In genomic region chr2:191245046-191245868, GRCh38 we compare ENCODE assay signal across 8 cellular contexts. TPM values are rescaled to one million over a fixed set of nuclear protein-coding genes. Genes with fewer than 3 reads are reported as not detected.
DNase-seq lines count a peak whose midpoint lies in the region; ATAC-seq and FAIRE-seq lines count a peak whose summit lies in the region.

TSS of gene MYO1B (plus strand) at chr2:191245404. CDS start at chr2:191276896, 31,492 bp downstream.

- H3K4me1 ChIP-seq in effector memory CD4-positive, alpha-beta T cell (ENCODE audit: control insufficient read depth, insufficient read depth, low read length, poor library complexity, severe bottlenecking): no peaks in the 10 kb centered on the region
- peaks cover 15% of the 10 kb centered on the region for H3K4me1 ChIP-seq in mesendoderm (ENCODE audit: control insufficient read depth, low read depth, low read length)

- H3K79me2 ChIP-seq in mesendoderm (ENCODE audit: control insufficient read depth, insufficient read depth, low read length): peaks cover 38% of the 10 kb centered on the region

- H2BK15ac ChIP-seq in mesendoderm (replicated peaks; ENCODE audit: low read depth): no peak within 1 kb of the TSS

- peak within 1 kb of the TSS; percentile 85 for H2BK5ac ChIP-seq in mesendoderm (ENCODE audit: low read length)

- H4K8ac ChIP-seq in mesendoderm (ENCODE audit: low read depth, low read length): no peak within 1 kb of the TSS

- no peak within 1 kb of the TSS for H4K5ac ChIP-seq in mesendoderm (ENCODE audit: low read length)

- peak within 1 kb of the TSS; percentile 89 for H3K18ac ChIP-seq in mesendoderm (ENCODE audit: low read length)

- DNase-seq in GM18507 (ENCODE audit: extremely low spot score, insufficient read length, low read depth) (peak; percentile 5), NCI-H2227 (lab: John Stamatoyannopoulos, UW; ENCODE audit: unreplicated experiment) (peak; percentile 86), mesendoderm (peak; percentile 92), cerebellar cortex (ENCODE audit: low spot score) (no peak)
- DNase-seq in activated CD4-positive, alpha-beta T cell treated with anti-CD3 and anti-CD28 coated beads, Interleukin-2, amount 50 U/mL, for 4 hours: peak; percentile 22 to 27
- peak; percentile 10 to 17 (median 10) for DNase-seq in effector memory CD4-positive, alpha-beta T cell
- DNase-seq in stimulated activated CD8-positive, alpha-beta memory T cell treated with anti-CD3 and anti-CD28 coated beads, Interleukin-4, amount 100 ng/mL, for 48 hours: peak; percentile 72

- no peak for FAIRE-seq in GM18507 (lab: Jason Lieb, UNC)

- no peak within 1 kb of the TSS for H3K27ac ChIP-seq in effector memory CD4-positive, alpha-beta T cell (ENCODE audit: insufficient read depth, low read length, poor library complexity, severe bottlenecking)
- peak within 1 kb of the TSS; percentile 95 for H3K27ac ChIP-seq in mesendoderm (ENCODE audit: low read depth, low read length)

- no peak within 1 kb of the TSS for H2AK5ac ChIP-seq in mesendoderm (ENCODE audit: low read length)

- H3K4ac ChIP-seq in mesendoderm (ENCODE audit: low read depth, low read length): peak within 1 kb of the TSS; percentile 73

- H3K9ac ChIP-seq in mesendoderm (ENCODE audit: low read length): peak within 1 kb of the TSS; percentile 93

- H2BK120ac ChIP-seq in mesendoderm (ENCODE audit: low read depth, low read length): peak within 1 kb of the TSS; percentile 30

- H3K36me3 ChIP-seq in effector memory CD4-positive, alpha-beta T cell (ENCODE audit: control insufficient read depth, insufficient read depth, low read length): no peaks in the 10 kb centered on the region
- H3K36me3 ChIP-seq in mesendoderm (ENCODE audit: control insufficient read depth, insufficient read depth, low read length): no peaks in the 10 kb centered on the region

- H3K4me3 ChIP-seq in effector memory CD4-positive, alpha-beta T cell (ENCODE audit: insufficient read depth, low read depth, low read length, poor library complexity, severe bottlenecking): peak within 1 kb of the TSS; percentile 58
- peak within 1 kb of the TSS; percentile 43 for H3K4me3 ChIP-seq in mesendoderm (ENCODE audit: low read length)

- no CpG with 5 or more reads among the region's 112 CpGs for WGBS in mesendoderm (ENCODE audit: extremely low coverage, insufficient coverage, low lambda C conversion rate)

- peak; percentile 51 for ATAC-seq in HG02973 (IDR thresholded peaks at IDR 0.05; ENCODE audit: unreplicated experiment)

- peak within 1 kb of the TSS; percentile 69 for H3K23ac ChIP-seq in mesendoderm (ENCODE audit: low read length)

- no peaks in the 10 kb centered on the region for H3K9me3 ChIP-seq in effector memory CD4-positive, alpha-beta T cell (ENCODE audit: control insufficient read depth, low read length)

- peak within 1 kb of the TSS; percentile 43 for H3K4me2 ChIP-seq in mesendoderm (ENCODE audit: low read length)

- peaks cover 6% of the 10 kb centered on the region for H3K27me3 ChIP-seq in effector memory CD4-positive, alpha-beta T cell (replicated peaks; ENCODE audit: control insufficient read depth, insufficient read depth, low read length, poor library complexity, severe bottlenecking)
- no peaks in the 10 kb centered on the region for H3K27me3 ChIP-seq in mesendoderm (ENCODE audit: insufficient read depth, low read length, poor library complexity)

- H3K56ac ChIP-seq in mesendoderm (ENCODE audit: low read length): peak within 1 kb of the TSS; percentile 96

- peaks cover 13% of the 10 kb centered on the region for H3K79me1 ChIP-seq in mesendoderm (ENCODE audit: low read length)

RNA-seq across cellular contexts. Expression of gene MYO1B, which starts in this region (rescaled TPM):
- polyA plus RNA-seq in mesendoderm (2013, experiment 1 of 2): 35.0 TPM
- 35.1 TPM for polyA plus RNA-seq in mesendoderm (2013, experiment 2 of 2)
